In genomic region chr2:118127250-118127649, GRCh38 we compare ENCODE assay signal across 1 cellular context.
TF ChIP-seq lines count a peak whose summit lies in the region.

No MANE protein-coding gene starts in this region.

TF ChIP-seq in HepG2, 621 proteins besides CTCF, POLR2A, EP300 and RAD21 (continued from another document):
- TF ChIP-seq, protein P1, sequence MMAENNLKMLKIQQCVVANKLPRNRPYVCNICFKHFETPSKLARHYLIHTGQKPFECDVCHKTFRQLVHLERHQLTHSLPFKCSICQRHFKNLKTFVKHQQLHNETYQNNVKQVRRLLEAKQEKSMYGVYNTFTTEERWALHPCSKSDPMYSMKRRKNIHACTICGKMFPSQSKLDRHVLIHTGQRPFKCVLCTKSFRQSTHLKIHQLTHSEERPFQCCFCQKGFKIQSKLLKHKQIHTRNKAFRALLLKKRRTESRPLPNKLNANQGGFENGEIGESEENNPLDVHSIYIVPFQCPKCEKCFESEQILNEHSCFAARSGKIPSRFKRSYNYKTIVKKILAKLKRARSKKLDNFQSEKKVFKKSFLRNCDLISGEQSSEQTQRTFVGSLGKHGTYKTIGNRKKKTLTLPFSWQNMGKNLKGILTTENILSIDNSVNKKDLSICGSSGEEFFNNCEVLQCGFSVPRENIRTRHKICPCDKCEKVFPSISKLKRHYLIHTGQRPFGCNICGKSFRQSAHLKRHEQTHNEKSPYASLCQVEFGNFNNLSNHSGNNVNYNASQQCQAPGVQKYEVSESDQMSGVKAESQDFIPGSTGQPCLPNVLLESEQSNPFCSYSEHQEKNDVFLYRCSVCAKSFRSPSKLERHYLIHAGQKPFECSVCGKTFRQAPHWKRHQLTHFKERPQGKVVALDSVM (CRISPR knock-in tag; IDR thresholded peaks at IDR 0.05): peak; percentile 95
- TF ChIP-seq NR2F1 (CRISPR knock-in tag; IDR thresholded peaks at IDR 0.05): no peak
- no peak for TF ChIP-seq PRPF4 (IDR thresholded peaks at IDR 0.05; ENCODE audit: low read depth, low read length, poor library complexity, severe bottlenecking)
- TF ChIP-seq, protein P2, sequence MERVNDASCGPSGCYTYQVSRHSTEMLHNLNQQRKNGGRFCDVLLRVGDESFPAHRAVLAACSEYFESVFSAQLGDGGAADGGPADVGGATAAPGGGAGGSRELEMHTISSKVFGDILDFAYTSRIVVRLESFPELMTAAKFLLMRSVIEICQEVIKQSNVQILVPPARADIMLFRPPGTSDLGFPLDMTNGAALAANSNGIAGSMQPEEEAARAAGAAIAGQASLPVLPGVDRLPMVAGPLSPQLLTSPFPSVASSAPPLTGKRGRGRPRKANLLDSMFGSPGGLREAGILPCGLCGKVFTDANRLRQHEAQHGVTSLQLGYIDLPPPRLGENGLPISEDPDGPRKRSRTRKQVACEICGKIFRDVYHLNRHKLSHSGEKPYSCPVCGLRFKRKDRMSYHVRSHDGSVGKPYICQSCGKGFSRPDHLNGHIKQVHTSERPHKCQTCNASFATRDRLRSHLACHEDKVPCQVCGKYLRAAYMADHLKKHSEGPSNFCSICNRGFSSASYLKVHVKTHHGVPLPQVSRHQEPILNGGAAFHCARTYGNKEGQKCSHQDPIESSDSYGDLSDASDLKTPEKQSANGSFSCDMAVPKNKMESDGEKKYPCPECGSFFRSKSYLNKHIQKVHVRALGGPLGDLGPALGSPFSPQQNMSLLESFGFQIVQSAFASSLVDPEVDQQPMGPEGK (CRISPR knock-in tag; IDR thresholded peaks at IDR 0.05): no peak
- TF ChIP-seq HBP1 (CRISPR knock-in tag; IDR thresholded peaks at IDR 0.05; ENCODE audit: low read depth): no peak
- no peak for TF ChIP-seq POLR2G (IDR thresholded peaks at IDR 0.05; ENCODE audit: low read depth, low read length)
- no peak for TF ChIP-seq RBAK (CRISPR knock-in tag; IDR thresholded peaks at IDR 0.05)
- TF ChIP-seq SRSF1 (optimal IDR thresholded peaks at IDR 0.05; ENCODE audit: low read depth, low read length): no peak
